In the genomic region with DNA sequence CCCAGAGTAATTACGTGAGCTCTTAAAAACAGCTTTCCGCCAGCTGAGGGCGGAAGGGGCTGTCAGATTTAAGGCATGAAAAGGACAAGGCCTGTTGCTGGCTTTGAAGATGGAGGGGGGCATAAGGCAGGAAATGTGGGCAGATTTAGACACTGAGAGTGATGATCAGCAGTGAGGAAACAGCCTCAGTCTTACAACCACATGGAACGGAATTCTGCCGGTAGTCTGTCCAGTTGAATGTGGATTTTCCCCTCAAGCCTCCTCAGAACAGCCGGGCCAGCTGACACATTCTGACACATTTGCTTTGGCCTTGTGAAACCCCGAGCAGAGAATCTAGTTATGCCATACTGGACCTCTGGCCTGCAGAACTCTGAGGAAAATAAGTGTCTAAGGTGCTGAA, we compare ENCODE assay signal across 17 cellular contexts.
"Had no signal": no experiment of that assay in that cellular context is flagged by ENCODE, and none has a peak within 500 bp of the region (broad histone marks: within the 10 kb centered on the region; RNA-seq: fewer than 3 reads in every experiment).

No MANE protein-coding gene starts in this region.

- H3K27me3 Mint-ChIP-seq: activated T-helper 17 cell treated with anti-CD3 and anti-CD28 coated beads, Interleukin-2, amount 50 U/mL, for 72 hours; naive B cell had no signal

- H3K27ac Mint-ChIP-seq: activated T-helper 17 cell treated with anti-CD3 and anti-CD28 coated beads, Interleukin-2, amount 50 U/mL, for 72 hours; immature natural killer cell; T-helper 2 cell treated with Interferon-gamma antibody and Interleukin-4, amounts not matched to agents 5 μg/mL and 100 μg/mL, for 36 hours had no signal

- H3K4me3 Mint-ChIP-seq: activated T-helper 17 cell treated with anti-CD3 and anti-CD28 coated beads, Interleukin-2, amount 50 U/mL, for 72 hours; immature natural killer cell; naive B cell; T-helper 2 cell treated with Interferon-gamma antibody and Interleukin-4, amounts not matched to agents 5 μg/mL and 100 μg/mL, for 36 hours had no signal

- H3K4me3 ChIP-seq: esophagus muscularis mucosa, lung, sigmoid colon, thoracic aorta had no signal

- DNase-seq: activated naive CD4-positive, alpha-beta T cell treated with Interleukin-2 at 50 U/mL for 16 hours; aorta; cortex of kidney; effector CD4-positive, alpha-beta T cell; foreskin keratinocyte; head of caudate nucleus; immature natural killer cell; left cardiac atrium; naive B cell; sigmoid colon; stimulated activated CD4-positive, alpha-beta T cell treated with anti-CD3 and anti-CD28 coated beads, Interleukin-12 subunit alpha, Interleukin-12 subunit beta, amount 100 ng/mL, for 4 hours; stimulated activated CD4-positive, alpha-beta T cell treated with anti-CD3 and anti-CD28 coated beads, Interleukin-2, amount 100 ng/mL, for 24 hours had no signal

- H3K9me3 Mint-ChIP-seq: activated T-helper 17 cell treated with anti-CD3 and anti-CD28 coated beads, Interleukin-2, amount 50 U/mL, for 72 hours; naive B cell; T-helper 2 cell treated with Interferon-gamma antibody and Interleukin-4, amounts not matched to agents 5 μg/mL and 100 μg/mL, for 36 hours had no signal

- H3K4me1 Mint-ChIP-seq: activated T-helper 17 cell treated with anti-CD3 and anti-CD28 coated beads, Interleukin-2, amount 50 U/mL, for 72 hours; immature natural killer cell had no signal
